Comparison of ENCODE assay signal across 11 cellular contexts in genomic region chr17:59129814-59130213, GRCh38.
"Had no signal": no experiment of that assay in that cellular context is flagged by ENCODE, and none has a peak within 500 bp of the region (broad histone marks: within the 10 kb centered on the region; RNA-seq: fewer than 3 reads in every experiment).

No MANE protein-coding gene starts in this region.

- ATAC-seq: GM23338, HCT116 had no signal

- H3K9me3 Mint-ChIP-seq: GM23338, H9, HFFc6 had no signal

- H3K4me3 Mint-ChIP-seq: GM23338, H9, HFFc6 had no signal

- H3K9me3 ChIP-seq: HAP-1 had no signal

- H3K9ac ChIP-seq: GM23248 had no signal

- H2AFZ ChIP-seq: GM23248, GM23338 had no signal

- H3K27ac Mint-ChIP-seq: HFFc6 had no signal

- DNase-seq: GM23248, GOT3, H7, H9, HCEC 1CT, HFFc6 had no signal

- H3K4me3 ChIP-seq: GM23248, GM23338, HAP-1 had no signal

- H3K4me1 Mint-ChIP-seq: GM23338, H9 had no signal

- H3K4me2 ChIP-seq: GM23338 had no signal

- H3K27ac ChIP-seq: GM23248 had no signal

- FAIRE-seq: H1, H54 had no signal
